Comparison of ENCODE assay signal across 9 cellular contexts in the genomic region with DNA sequence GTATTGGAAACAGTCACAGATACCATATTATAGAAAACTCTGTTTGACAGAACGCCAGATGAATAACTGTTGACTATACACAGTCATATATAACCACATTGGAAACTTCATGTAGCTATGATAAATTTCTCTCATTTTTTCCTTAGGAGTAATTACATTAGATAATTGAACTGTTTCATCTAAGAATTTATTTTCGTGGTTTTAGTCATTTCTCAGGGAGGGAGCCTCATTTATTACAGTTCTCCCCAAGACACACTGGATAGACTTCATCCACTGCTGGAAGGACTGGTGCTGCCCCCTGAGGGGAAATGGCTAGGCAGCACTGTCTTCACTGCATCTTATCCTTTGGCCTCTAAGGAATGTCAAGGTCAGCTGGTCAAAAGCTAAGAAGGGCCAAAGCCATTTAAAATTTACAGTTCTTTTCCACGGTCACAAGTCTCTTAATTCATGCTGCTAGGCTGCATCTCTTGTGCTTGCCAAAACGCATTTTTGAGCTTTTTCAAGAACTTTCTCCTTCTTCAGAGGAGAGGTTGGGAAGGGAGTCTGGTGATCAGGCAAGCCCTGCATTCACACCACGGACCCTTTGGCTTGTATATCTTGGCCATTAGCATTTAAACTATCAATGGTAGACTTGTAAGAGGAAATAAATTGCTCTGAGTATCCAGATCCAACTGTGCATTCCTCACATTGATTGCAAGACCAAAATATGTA.
DNase-seq lines count a peak whose midpoint lies in the region; ATAC-seq, FAIRE-seq and TF ChIP-seq lines count a peak whose summit lies in the region.
"Had no signal": no experiment of that assay in that cellular context is flagged by ENCODE, and none has a peak within 500 bp of the region (broad histone marks: within the 10 kb centered on the region; RNA-seq: fewer than 3 reads in every experiment).

No MANE protein-coding gene starts in this region.

- no peak for FAIRE-seq in H54 (lab: Jason Lieb, UNC)

- peaks cover 74% of the 10 kb centered on the region for H3K4me1 Mint-ChIP-seq in nephron

- H3K36me3 Mint-ChIP-seq in nephron (ENCODE audit: low read depth) = peaks cover 50% of the 10 kb centered on the region

- no peaks in the 10 kb centered on the region for H3K27me3 Mint-ChIP-seq in nephron (ENCODE audit: low read depth)

- ATAC-seq in HG03159 (IDR thresholded peaks at IDR 0.05; ENCODE audit: unreplicated experiment) = no peak

- H4K20me1 ChIP-seq in OCI-LY3 (ENCODE audit: insufficient read depth, low read length) = peaks cover 10% of the 10 kb centered on the region; the same call in 1 of the 2 replicates

- peak; percentile 71 for DNase-seq in AG20443 (ENCODE audit: low spot score)
- no peak for DNase-seq in epithelial cell of proximal tubule (ENCODE audit: low read depth)
- DNase-seq in stimulated activated CD4-positive, alpha-beta T cell treated with anti-CD3 and anti-CD28 coated beads, Interleukin-4, amount 100 ng/mL, for 1 hour = no peak
- DNase-seq in H54 (ENCODE audit: insufficient read length, low spot score) = no peak
- DNase-seq in NCI-H1105 treated with DMSO at 0.1 percent for 48 hours (lab: John Stamatoyannopoulos, UW) = no peak
- DNase-seq: dermis blood vessel endothelial cell had no signal

- H3K27me3 ChIP-seq in OCI-LY3 (ENCODE audit: low read depth, low read length) = peaks cover 3% of the 10 kb centered on the region

- no peaks in the 10 kb centered on the region for H3K79me2 ChIP-seq in OCI-LY3 (ENCODE audit: low read length)

- peaks cover 10% of the 10 kb centered on the region for H3K4me1 ChIP-seq in OCI-LY3 (ENCODE audit: low read length)

- TF ChIP-seq CTCF in OCI-LY3 (IDR thresholded peaks at IDR 0.05; ENCODE audit: low read depth, low read length) (peak; percentile 42), epithelial cell of proximal tubule (conservative IDR thresholded peaks at IDR 0.05; ENCODE audit: low read depth, low read length) (peak; percentile 48), nephron (IDR thresholded peaks at IDR 0.05; ENCODE audit: unreplicated experiment in 3 of 3) (peak in 1 of 3 experiments; percentile 27)

- no peak overlapping the region for H2AFZ ChIP-seq in OCI-LY3 (ENCODE audit: low read depth, low read length)

- H3K4me2 ChIP-seq in OCI-LY3 (ENCODE audit: low read length) = no peak overlapping the region

- no peak overlapping the region for H3K9ac ChIP-seq in OCI-LY3 (ENCODE audit: low read length)

- H3K27ac ChIP-seq in OCI-LY3 (ENCODE audit: low read length) = no peak overlapping the region

- H3K4me3 ChIP-seq in OCI-LY3 (ENCODE audit: low read length) = no peak overlapping the region
- no peak overlapping the region for H3K4me3 ChIP-seq in epithelial cell of proximal tubule (ENCODE audit: low read depth, low read length)

- no peak for TF ChIP-seq POLR2A in H54 (IDR thresholded peaks at IDR 0.05; ENCODE audit: low read depth, low read length)

- no peak overlapping the region for H3K4me3 Mint-ChIP-seq in nephron

- peak overlapping the region; percentile 42 to 93 (median 91) for H3K27ac Mint-ChIP-seq in nephron

- peaks cover 3% of the 10 kb centered on the region for H3K36me3 ChIP-seq in OCI-LY3 (replicated peaks; ENCODE audit: low read depth, low read length)

- no peaks in the 10 kb centered on the region for H3K9me3 Mint-ChIP-seq in nephron

- no peaks in the 10 kb centered on the region for H3K9me3 ChIP-seq in OCI-LY3 (ENCODE audit: insufficient read depth, low read length)
